ENCODE assay signal across 14 cellular contexts in the genomic region with DNA sequence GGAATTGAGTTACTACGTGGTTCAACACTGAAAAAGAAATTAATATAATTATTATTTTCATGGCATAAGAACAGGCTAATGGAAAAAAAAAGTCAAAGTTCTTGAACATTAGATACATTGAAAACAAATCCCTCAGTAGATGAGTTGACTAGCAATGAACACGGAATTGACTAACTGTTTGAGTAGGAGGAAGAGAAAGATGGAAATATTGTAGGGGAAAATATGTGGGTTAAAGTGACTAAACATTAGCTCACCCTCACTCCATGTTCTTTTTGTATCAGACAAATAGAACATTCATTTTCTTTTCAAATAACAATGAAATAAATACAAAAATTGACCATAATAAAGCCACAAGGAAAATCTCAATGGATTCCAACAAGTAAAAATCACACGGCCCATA.
"Had no signal": no experiment of that assay in that cellular context is flagged by ENCODE, and none has a peak within 500 bp of the region (broad histone marks: within the 10 kb centered on the region; RNA-seq: fewer than 3 reads in every experiment).

No MANE protein-coding gene starts in this region.

- H3K27ac ChIP-seq: adrenal gland, epithelial cell of prostate, right atrium auricular region, spleen had no signal

- H3K4me1 ChIP-seq: adrenal gland, right atrium auricular region, spleen had no signal

- DNase-seq: activated CD4-positive, alpha-beta T cell treated with anti-CD3 and anti-CD28 coated beads, Interleukin-2, amount 50 U/mL, for 1 hour; adrenal gland; cortex of kidney; effector CD8-positive, alpha-beta T cell; hippocampal formation; left ventricle myocardium superior; mesendoderm; nucleus accumbens; spleen; SW 1271 had no signal

- H3K4me3 ChIP-seq: adrenal gland, right atrium auricular region, spleen had no signal

- H3K9me3 ChIP-seq: adrenal gland, right atrium auricular region had no signal

- H3K36me3 ChIP-seq: adrenal gland, right atrium auricular region, spleen had no signal

- H3K27me3 ChIP-seq: adrenal gland, right atrium auricular region, spleen had no signal

- ATAC-seq: activated CD4-positive, CD25-positive, alpha-beta regulatory T cell treated with anti-CD3 and anti-CD28 coated beads, Interleukin-2, amount 50 U/mL, for 24 hours; left ventricle myocardium superior; natural killer cell treated with Interleukin-12 subunit alpha and Interleukin-12 subunit beta and Interleukin-15 and Interleukin-18, amount 100 ng/mL, for 72 hours had no signal
